In genomic region chr2:223837290-223838061, GRCh38 we compare ENCODE assay signal across 8 cellular contexts. TPM values are rescaled to one million over a fixed set of nuclear protein-coding genes. Genes with fewer than 3 reads are reported as not detected.
DNase-seq lines count a peak whose midpoint lies in the region; ATAC-seq and TF ChIP-seq lines count a peak whose summit lies in the region.

Gene AP1S3 (minus strand): TSS chr2:223837582. CDS start chr2:223837450, 132 bp downstream.

- TF ChIP-seq CTCF in BJ (IDR thresholded peaks at IDR 0.05; ENCODE audit: insufficient read depth, low read depth, low read length) (no peak), dorsolateral prefrontal cortex (IDR thresholded peaks at IDR 0.05 in 54 of 56, conservative IDR thresholded peaks at IDR 0.05 in 2 of 56; ENCODE audit: low read depth in 1 of 56, partially characterized antibody in 56 of 56) (peak in 4 of 56 donors; percentile 14 to 44 (median 26)), lung (IDR thresholded peaks at IDR 0.05; ENCODE audit: control extremely low read depth, extremely low read depth) (no peak)

- CTCF ChIA-PET in BJ (lab: Yijun Ruan, JAX) = interaction anchor here (1.0 kb wide), 1 partner anchor 9 kb away, joined by 3 read pairs; no protein-coding TSS in a partner anchor

- no peak for DNase-seq in BJ (ENCODE audit: low read depth)
- DNase-seq in NCI-H446 treated with DMSO at 0.1 percent for 48 hours (lab: John Stamatoyannopoulos, UW) = peak; percentile 19
- DNase-seq in activated CD4-positive, alpha-beta T cell treated with anti-CD3 and anti-CD28 coated beads, Interleukin-2, amount 50 U/mL, for 24 hours (ENCODE audit: low read depth in 1 of 2, low spot score in 1 of 2) = peak; percentile 38 to 53
- peak; percentile 28 to 67 (median 60) for DNase-seq in dorsolateral prefrontal cortex
- peak; percentile 85 for DNase-seq in lung (ENCODE audit: low spot score)
- peak; percentile 40 to 65 (median 47) for DNase-seq in stimulated activated CD4-positive, alpha-beta T cell treated with anti-CD3 and anti-CD28 coated beads, TNF-alpha, amount 100 ng/mL, for 48 hours (ENCODE audit: low read depth in 3 of 3)

- no peaks in the 10 kb centered on the region for H3K9me3 ChIP-seq in lung (ENCODE audit: control insufficient read depth in 2 of 2, insufficient read depth in 1 of 2, low read length in 1 of 2)

- ATAC-seq in GM19035 (IDR thresholded peaks at IDR 0.05; ENCODE audit: unreplicated experiment) (peak; percentile 65), HG03196 (IDR thresholded peaks at IDR 0.05; ENCODE audit: unreplicated experiment) (peak; percentile 65), lung (ENCODE audit: insufficient read depth, low FRiP score) (peak; percentile 91)

- H3K4me1 ChIP-seq in lung (ENCODE audit: control insufficient read depth in 2 of 2, insufficient read depth in 2 of 2, low read length in 2 of 2) = peaks cover 0 to 6% of the 10 kb centered on the region in 2 donors

- WGBS in lung, 2 donors = 0 to 1% methylated on average over 73 to 82 of the region's 82 CpGs

- intact Hi-C loops in dorsolateral prefrontal cortex (cut with DNase I) = no loop called here

- H3K36me3 ChIP-seq in BJ (ENCODE audit: control insufficient read depth, insufficient read depth, low read length) (no peaks in the 10 kb centered on the region), lung (ENCODE audit: control insufficient read depth in 2 of 2, insufficient read depth in 2 of 2, low read length in 2 of 2) (no peaks in the 10 kb centered on the region)

- no peaks in the 10 kb centered on the region for H3K27me3 ChIP-seq in BJ (ENCODE audit: control insufficient read depth, insufficient read depth, low read length)
- H3K27me3 ChIP-seq in dorsolateral prefrontal cortex = no peaks in the 10 kb centered on the region
- no peaks in the 10 kb centered on the region for H3K27me3 ChIP-seq in lung (ENCODE audit: control insufficient read depth, insufficient read depth)

- POLR2A ChIA-PET in BJ (lab: Charles Lee) = no interaction called here

- H3K27ac ChIP-seq in dorsolateral prefrontal cortex = peak within 1 kb of the TSS in 13 of 59 donors; percentile 3 to 70 (median 31)
- peak within 1 kb of the TSS in 1 of 2 donors; percentile 89 for H3K27ac ChIP-seq in lung (ENCODE audit: low read depth in 1 of 2, low read length in 1 of 2)

- H3K4me3 ChIP-seq in BJ (ENCODE audit: low read depth, low read length) (peak within 1 kb of the TSS; percentile 64), dorsolateral prefrontal cortex (peak within 1 kb of the TSS; percentile 47 to 79 (median 69)), lung (peak within 1 kb of the TSS; percentile 79)

RNA-seq across cellular contexts. Expression of gene AP1S3, which starts in this region (rescaled TPM):
- 1.9 and 2.1 TPM in 2 replicates for polyA plus RNA-seq in BJ (2011; rRNA removed)
- 0.28 and 0.67 TPM in 2 replicates for polyA minus RNA-seq in BJ (2011; rRNA and poly(A)+ RNA removed)
- total RNA-seq in dorsolateral prefrontal cortex = 1 to 10 TPM in 119 of 120 experiments, under 1 TPM in 1; 0.88 to 8.6 (median 4.9) TPM
- total RNA-seq in lung = 10 to 100 TPM in 1 of 2 donors, 1 to 10 TPM in 1; 6.3 to 14.2 TPM
- polyA plus RNA-seq in lung = 1 to 10 TPM; 4.6 to 6.6 TPM
